Comparison of ENCODE assay signal across 1 cellular context in genomic region chr6:2841264-2842138, GRCh38.
A peak's percentile ranks its signal among the peaks of the same experiment; 100 is the strongest.
TF ChIP-seq lines count a peak whose summit lies in the region.

TSS of gene SERPINB1 (minus strand) at chr6:2841863. CDS start at chr6:2840586, 1,277 bp downstream.

TF ChIP-seq in K562, 482 proteins besides CTCF, POLR2A, EP300 and RAD21 (continued from another document and continues in another):
- TF ChIP-seq AFF1 (IDR thresholded peaks at IDR 0.05; ENCODE audit: low read depth in 1 of 2, partially characterized antibody in 2 of 2) (peak in 1 of 2 experiments; percentile 53), POU5F1 (IDR thresholded peaks at IDR 0.05; ENCODE audit: borderline replicate concordance, low read depth, low read length, partially characterized antibody) (no peak), EHMT2 (IDR thresholded peaks at IDR 0.05) (no peak), HBP1 (CRISPR knock-in tag; IDR thresholded peaks at IDR 0.05) (no peak), THRAP3 (IDR thresholded peaks at IDR 0.05; ENCODE audit: borderline replicate concordance) (no peak), PHB2 (IDR thresholded peaks at IDR 0.05; ENCODE audit: low read depth) (no peak), RB1 (IDR thresholded peaks at IDR 0.05; ENCODE audit: low read depth) (peak; percentile 89), CLOCK (CRISPR knock-in tag; IDR thresholded peaks at IDR 0.05; ENCODE audit: borderline replicate concordance) (no peak), IRF1 (CRISPR knock-in tag; IDR thresholded peaks at IDR 0.05; ENCODE audit: borderline replicate concordance) (no peak), SMARCA5 (IDR thresholded peaks at IDR 0.05) (peak; percentile 54; the same call in 1 of the 2 replicates), ZNF551 (CRISPR knock-in tag; IDR thresholded peaks at IDR 0.05) (no peak), NONO (IDR thresholded peaks at IDR 0.05; ENCODE audit: low read depth in 2 of 2, low read length in 1 of 2) (peak; percentile 84 to 97), PCBP1 (IDR thresholded peaks at IDR 0.05; ENCODE audit: low read depth, low read length, poor library complexity, severe bottlenecking) (peak; percentile 74), TCF3 (CRISPR knock-in tag; IDR thresholded peaks at IDR 0.05) (peak; percentile 85), DMBX1 (CRISPR knock-in tag; IDR thresholded peaks at IDR 0.05; ENCODE audit: borderline replicate concordance) (peak; percentile 51; the same call in 1 of the 2 replicates), SRF (CRISPR knock-in tag; IDR thresholded peaks at IDR 0.05) (peak in 1 of 2 experiments; percentile 77; a peak in 2 of 4 replicates), RAD51 (IDR thresholded peaks at IDR 0.05; ENCODE audit: borderline replicate concordance, low read depth) (no peak), ZNF561 (CRISPR knock-in tag; conservative IDR thresholded peaks at IDR 0.05) (no peak), ZNF76 (CRISPR knock-in tag; IDR thresholded peaks at IDR 0.05; ENCODE audit: borderline replicate concordance) (no peak), BCOR (IDR thresholded peaks at IDR 0.05) (0 out of 2 replicates have a peak, but pooled peaks have one; percentile 11), TCF15 (CRISPR knock-in tag; IDR thresholded peaks at IDR 0.05) (no peak), HIVEP1 (CRISPR knock-in tag; IDR thresholded peaks at IDR 0.05) (no peak), ZFP36 (IDR thresholded peaks at IDR 0.05; ENCODE audit: low read depth, low read length, partially characterized antibody) (peak; percentile 2), PKNOX1 (IDR thresholded peaks at IDR 0.05) (peak; percentile 17; the same call in 1 of the 2 replicates), ZNF408 (CRISPR knock-in tag; IDR thresholded peaks at IDR 0.05; ENCODE audit: low read depth) (no peak), TRIM24 (IDR thresholded peaks at IDR 0.05) (peak; percentile 74 to 75), MXD1 (CRISPR knock-in tag; IDR thresholded peaks at IDR 0.05; ENCODE audit: borderline replicate concordance, poor library complexity, severe bottlenecking) (no peak), NKRF (IDR thresholded peaks at IDR 0.05; ENCODE audit: borderline replicate concordance) (no peak), POLR2G (IDR thresholded peaks at IDR 0.05; ENCODE audit: low read depth, low read length) (peak; percentile 99), U2AF1 (optimal IDR thresholded peaks at IDR 0.05; ENCODE audit: low read depth, low read length) (peak; percentile 65), POLR2AphosphoS5 (IDR thresholded peaks at IDR 0.05; ENCODE audit: control insufficient read depth, insufficient read depth, low read depth, low read length) (peak; percentile 29; the same call in 1 of the 2 replicates), ZNF766 (CRISPR knock-in tag; conservative IDR thresholded peaks at IDR 0.05) (peak; percentile 86; the same call in 1 of the 2 replicates), ZNF431 (CRISPR knock-in tag; IDR thresholded peaks at IDR 0.05) (peak; percentile 49; the same call in 1 of the 2 replicates), ZBTB5 (IDR thresholded peaks at IDR 0.05) (no peak), DDX20 (tag; IDR thresholded peaks at IDR 0.05; ENCODE audit: low read depth) (no peak), ZNF311 (CRISPR knock-in tag; IDR thresholded peaks at IDR 0.05) (no peak), MAFG (tag; conservative IDR thresholded peaks at IDR 0.05) (no peak), MECOM (CRISPR knock-in tag; IDR thresholded peaks at IDR 0.05) (no peak), TAL1 (IDR thresholded peaks at IDR 0.05) (peak; percentile 49; the same call in 1 of the 2 replicates), ZBTB9 (CRISPR knock-in tag; IDR thresholded peaks at IDR 0.05) (peak; percentile 48; the same call in 1 of the 2 replicates), USF2 (CRISPR knock-in tag; IDR thresholded peaks at IDR 0.05) (no peak), MITF (IDR thresholded peaks at IDR 0.05) (peak; percentile 77), ADNP (tag; IDR thresholded peaks at IDR 0.05) (no peak)
